In the genomic region with DNA sequence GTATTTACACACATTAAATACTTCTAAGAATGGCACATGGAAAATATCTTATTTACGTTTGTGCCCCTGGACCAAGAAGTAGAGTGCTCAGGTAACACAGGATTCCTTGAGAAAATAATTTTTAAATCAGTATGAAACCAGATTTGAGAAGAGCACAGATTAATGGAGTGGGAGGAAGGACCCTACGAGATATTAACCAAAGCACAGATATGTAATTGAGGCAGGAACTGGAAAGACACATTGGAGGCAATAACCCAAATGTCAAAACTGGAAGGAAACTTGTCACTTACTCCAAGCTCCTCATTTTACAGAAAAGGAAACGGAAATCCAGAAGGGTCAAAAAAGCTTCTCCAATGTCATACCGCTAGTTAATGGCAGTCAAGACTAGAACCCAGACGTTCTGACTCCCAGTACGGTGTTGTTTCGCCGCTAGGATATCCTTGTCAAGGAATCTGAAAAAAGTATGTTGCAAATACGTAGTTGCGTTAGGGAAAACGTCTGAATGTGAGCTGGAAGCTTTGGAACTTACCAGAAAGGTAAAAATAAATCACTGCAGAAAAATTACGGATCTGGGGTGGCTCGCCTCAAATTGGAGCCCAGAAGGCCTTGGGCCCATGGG, we compare ENCODE assay signal across 7 cellular contexts. TPM values are rescaled to one million over a fixed set of nuclear protein-coding genes. Genes with fewer than 3 reads are reported as not detected.
DNase-seq lines count a peak whose midpoint lies in the region; ATAC-seq and TF ChIP-seq lines count a peak whose summit lies in the region.

No MANE protein-coding gene starts in this region.

- H3K27me3 ChIP-seq in H7 (ENCODE audit: control insufficient read depth, insufficient read depth, low read length) = no peaks in the 10 kb centered on the region

- no peak for TF ChIP-seq CTCF in fibroblast of the aortic adventitia (IDR thresholded peaks at IDR 0.05; ENCODE audit: insufficient read depth, low read length)
- TF ChIP-seq CTCF in retinal pigment epithelial cell (conservative IDR thresholded peaks at IDR 0.05; ENCODE audit: low read depth, low read length) = no peak

- ATAC-seq in SK-N-SH treated with all-trans-retinoic acid at 6 μM for 48 hours (peak; percentile 17), HG02763 (IDR thresholded peaks at IDR 0.05; ENCODE audit: unreplicated experiment) (no peak)

- DNase-seq in H7 = no peak
- DNase-seq in fibroblast of the aortic adventitia (ENCODE audit: low read depth) = no peak
- DNase-seq in retinal pigment epithelial cell (ENCODE audit: low read depth) = no peak
- DNase-seq in NK-92 treated with Interleukin-12 subunit alpha and Interleukin-12 subunit beta, amount 100 ng/mL, for 24 hours (lab: John Stamatoyannopoulos, UW) = no peak
- no peak for DNase-seq in islet precursor cell

- H3K36me3 ChIP-seq in H7 (replicated peaks; ENCODE audit: control insufficient read depth, insufficient read depth, low read length) = peaks cover 3% of the 10 kb centered on the region

- peak overlapping the region; percentile 80 for H3K4me3 ChIP-seq in H7 (ENCODE audit: insufficient read depth, low read depth, low read length)
- H3K4me3 ChIP-seq in fibroblast of the aortic adventitia (ENCODE audit: low read depth, low read length) = peak overlapping the region; percentile 95
- H3K4me3 ChIP-seq in retinal pigment epithelial cell (ENCODE audit: low read length) = peak overlapping the region; percentile 98

TF ChIP-seq in SK-N-SH treated with all-trans-retinoic acid at 6 μM for 48 hours, 23 proteins besides CTCF, POLR2A, EP300 and RAD21:
- TF ChIP-seq, protein P1, sequence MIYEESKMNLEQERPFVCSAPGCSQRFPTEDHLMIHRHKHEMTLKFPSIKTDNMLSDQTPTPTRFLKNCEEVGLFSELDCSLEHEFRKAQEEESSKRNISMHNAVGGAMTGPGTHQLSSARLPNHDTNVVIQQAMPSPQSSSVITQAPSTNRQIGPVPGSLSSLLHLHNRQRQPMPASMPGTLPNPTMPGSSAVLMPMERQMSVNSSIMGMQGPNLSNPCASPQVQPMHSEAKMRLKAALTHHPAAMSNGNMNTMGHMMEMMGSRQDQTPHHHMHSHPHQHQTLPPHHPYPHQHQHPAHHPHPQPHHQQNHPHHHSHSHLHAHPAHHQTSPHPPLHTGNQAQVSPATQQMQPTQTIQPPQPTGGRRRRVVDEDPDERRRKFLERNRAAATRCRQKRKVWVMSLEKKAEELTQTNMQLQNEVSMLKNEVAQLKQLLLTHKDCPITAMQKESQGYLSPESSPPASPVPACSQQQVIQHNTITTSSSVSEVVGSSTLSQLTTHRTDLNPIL (CRISPR knock-in tag; IDR thresholded peaks at IDR 0.05; ENCODE audit: low read depth) = no peak
- no peak for TF ChIP-seq CSDC2 (CRISPR knock-in tag; IDR thresholded peaks at IDR 0.05)
- no peak for TF ChIP-seq PPARA (CRISPR knock-in tag; IDR thresholded peaks at IDR 0.05; ENCODE audit: borderline replicate concordance)

RNA-seq across cellular contexts. Expression of a gene that starts 0.6 kb away (rescaled TPM):
- 34.2 and 54.3 TPM in 2 replicates for total RNA-seq in H7 (2014; rRNA removed; shearing (Covaris generic))
- total RNA-seq in fibroblast of the aortic adventitia (ENCODE audit: low replicate concordance) = 37.5 and 66.2 TPM in 2 replicates

RNA-seq across cellular contexts. Expression of a gene that starts 35.9 kb away (rescaled TPM):
- 1,807 and 1,879 TPM in 2 replicates for total RNA-seq in H7 (2014; rRNA removed; shearing (Covaris generic))
- total RNA-seq in fibroblast of the aortic adventitia (ENCODE audit: low replicate concordance) = 1,779 and 1,984 TPM in 2 replicates

RNA-seq across cellular contexts. Expression of a gene that starts 36.3 kb away (rescaled TPM):
- 4.7 and 8.9 TPM in 2 replicates for total RNA-seq in H7 (2014; rRNA removed; shearing (Covaris generic))
- total RNA-seq in fibroblast of the aortic adventitia (ENCODE audit: low replicate concordance) = 14.3 and 36.5 TPM in 2 replicates
